Comparison of ENCODE assay signal across 34 cellular contexts in the genomic region with DNA sequence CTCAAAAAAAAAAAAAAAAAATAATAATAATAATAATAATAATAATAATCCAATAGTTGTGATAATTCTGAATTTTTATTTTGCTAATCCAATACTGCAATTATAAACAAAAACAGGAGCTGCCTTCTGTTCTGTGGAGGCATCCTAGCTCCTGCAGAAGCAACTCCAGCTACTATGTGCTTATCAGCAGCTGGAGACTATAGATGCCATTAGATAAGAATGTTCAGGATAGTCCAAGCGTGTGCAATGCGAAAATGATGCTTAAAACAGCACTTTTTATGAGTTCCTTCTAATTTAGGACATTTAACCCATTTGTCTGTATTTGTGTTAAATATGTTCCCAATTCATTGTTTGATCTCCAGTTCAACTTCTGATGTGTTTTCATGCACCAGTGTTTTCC.
"Had no signal": no experiment of that assay in that cellular context is flagged by ENCODE, and none has a peak within 500 bp of the region (broad histone marks: within the 10 kb centered on the region; RNA-seq: fewer than 3 reads in every experiment).

No MANE protein-coding gene starts in this region.

- H3K27ac ChIP-seq: KMS-11 had no signal

- H3K9ac ChIP-seq: KMS-11 had no signal

- H3K36me3 ChIP-seq: MG63 had no signal

- H3K27me3 ChIP-seq: MG63 had no signal

- H3K4me3 ChIP-seq: MG63 had no signal

- H3K9me3 ChIP-seq: MG63 had no signal

- DNase-seq: Karpas-422, Kasumi-1, MG63, MM.1S, MV-4-11, NCI-H1048, NCI-H1092, NCI-H1092 treated with DMSO at 0.1 percent for 48 hours, NCI-H1105, NCI-H1105 treated with DMSO at 0.1 percent for 48 hours, NCI-H1417, NCI-H1417 treated with DMSO at 0.1 percent for 48 hours, NCI-H1436, NCI-H1436 treated with DMSO at 0.1 percent for 48 hours, NCI-H146, NCI-H1694, NCI-H1694 treated with DMSO at 0.1 percent for 48 hours, NCI-H187, NCI-H187 treated with DMSO at 0.1 percent for 48 hours, NCI-H1930, NCI-H2029, NCI-H2029 treated with DMSO at 0.1 percent for 48 hours, NCI-H2081, NCI-H2081 treated with DMSO at 0.1 percent for 48 hours, NCI-H2107, NCI-H2171, NCI-H2171 treated with DMSO at 0.1 percent for 48 hours, NCI-H2227 treated with DMSO at 0.1 percent for 48 hours, NCI-H226, NCI-H345, NCI-H446, NCI-H446 treated with DMSO at 0.1 percent for 48 hours, NCI-H510A had no signal

- H3K4me2 ChIP-seq: KMS-11 had no signal
